Comparison of ENCODE assay signal across 18 cellular contexts in genomic region chr11:120771551-120772060, GRCh38.
DNase-seq lines count a peak whose midpoint lies in the region; ATAC-seq, FAIRE-seq and TF ChIP-seq lines count a peak whose summit lies in the region.
"Had no signal": no experiment of that assay in that cellular context is flagged by ENCODE, and none has a peak within 500 bp of the region (broad histone marks: within the 10 kb centered on the region; RNA-seq: fewer than 3 reads in every experiment).

No MANE protein-coding gene starts in this region.

- H3K27ac ChIP-seq in right atrium auricular region: no peak overlapping the region
- H3K27ac ChIP-seq in endodermal cell (ENCODE audit: low read depth, low read length): no peak overlapping the region
- no peak overlapping the region for H3K27ac ChIP-seq in HepG2 (ENCODE audit: extremely low read length, insufficient read depth, low read length)
- H3K27ac ChIP-seq: 22Rv1 had no signal

- TF ChIP-seq RAD21 in HepG2 (CRISPR knock-in tag; IDR thresholded peaks at IDR 0.05): no peak

- in situ Hi-C loops in HepG2 (cut with HindIII; ENCODE audit: extremely low pct_ligation_motif_present, low pct_unique_long_range_greater_than_20kb): no loop called here

- H3K36me3 ChIP-seq in right atrium auricular region (no peaks in the 10 kb centered on the region), endodermal cell (ENCODE audit: control insufficient read depth, insufficient read depth, low read length) (no peaks in the 10 kb centered on the region), HepG2 (replicated peaks in 1 of 2; ENCODE audit: control insufficient read depth in 1 of 2, insufficient read depth in 2 of 2, low read length in 2 of 2) (no peaks in the 10 kb centered on the region)

- DNase-seq in right atrium auricular region (ENCODE audit: low spot score) (peak; percentile 5), left ventricle myocardium superior (no peak), endodermal cell (peak; percentile 48), islet precursor cell (peak; percentile 19), GM19240 (ENCODE audit: insufficient read length, low spot score) (no peak), HepG2 (ENCODE audit: low spot score) (no peak)
- no peak for DNase-seq in stimulated activated CD4-positive, alpha-beta T cell treated with anti-CD3 and anti-CD28 coated beads, Interleukin-2, amount 100 ng/mL, for 24 hours
- DNase-seq: CD8-positive, alpha-beta T cell; COR-L47; DMS153; DMS79 treated with DMSO at 0.1 percent for 48 hours; EL had no signal

- no peak overlapping the region for H3K4me3 Mint-ChIP-seq in endodermal cell
- H3K4me3 Mint-ChIP-seq: CD14-positive monocyte; CD8-positive, alpha-beta T cell had no signal

- no peak overlapping the region for H3K27ac Mint-ChIP-seq in endodermal cell
- H3K27ac Mint-ChIP-seq: CD14-positive monocyte; CD8-positive, alpha-beta T cell had no signal

- no peak for ATAC-seq in left ventricle myocardium superior
- ATAC-seq in HepG2: no peak
- ATAC-seq: CD8-positive, alpha-beta T cell had no signal

- H3K9me3 ChIP-seq in right atrium auricular region (peaks cover 0 to 8% of the 10 kb centered on the region in 2 donors), endodermal cell (ENCODE audit: control insufficient read depth, low read length) (peaks cover 22% of the 10 kb centered on the region), HepG2 (ENCODE audit: low read length) (0 out of 2 replicates have a peak, but pooled peaks cover 7% of the 10 kb centered on the region)

- H3K27me3 ChIP-seq in right atrium auricular region (no peaks in the 10 kb centered on the region), endodermal cell (ENCODE audit: control insufficient read depth, insufficient read depth, low read length, poor library complexity, severe bottlenecking) (no peaks in the 10 kb centered on the region), HepG2 (ENCODE audit: control insufficient read depth in 1 of 2, insufficient read depth in 2 of 2, low read length in 2 of 2) (0 out of 5 replicates have a peak, but pooled peaks cover 0 to 7% of the 10 kb centered on the region in 2 experiments)

- CTCF ChIA-PET in HepG2 (lab: Yijun Ruan, JAX; ENCODE audit: low intra/inter-chr PET ratio, low total read pairs): no interaction called here

- intact Hi-C loops in left ventricle myocardium superior (cut with micrococcal nuclease): no loop called here
- intact Hi-C loops in HepG2 (cut with micrococcal nuclease; ENCODE audit: unreplicated experiment): no loop called here

- H3K9me3 Mint-ChIP-seq in endodermal cell: peaks cover 25% of the 10 kb centered on the region

- H3K4me1 ChIP-seq in right atrium auricular region (no peaks in the 10 kb centered on the region), endodermal cell (ENCODE audit: control insufficient read depth, insufficient read depth, low read length) (peaks cover 5% of the 10 kb centered on the region), HepG2 (ENCODE audit: insufficient read depth, low read length) (no peaks in the 10 kb centered on the region)

- no peak overlapping the region for H3K4me3 ChIP-seq in right atrium auricular region
- H3K4me3 ChIP-seq in endodermal cell (ENCODE audit: low read length): no peak overlapping the region
- H3K4me3 ChIP-seq in HepG2 (replicated peaks in 1 of 3; ENCODE audit: insufficient read depth in 1 of 3, low read depth in 2 of 3, low read length in 3 of 3): no peak overlapping the region

- no peak overlapping the region for H2AFZ ChIP-seq in HepG2 (ENCODE audit: low read length)

- H3K9ac ChIP-seq in endodermal cell (ENCODE audit: extremely low read depth, low read length, poor library complexity, severe bottlenecking) (no peak overlapping the region), HepG2 (ENCODE audit: insufficient read depth, low read depth, low read length) (no peak overlapping the region)

- BruUV-seq in HepG2 (replicated peaks; lab: Mats Ljungman, UMichigan): no TSS peak

- TF ChIP-seq EP300 in HepG2 (IDR thresholded peaks at IDR 0.05; ENCODE audit: low read depth in 2 of 2, low read length in 2 of 2) (no peak), HepG2 (CRISPR knock-in tag; IDR thresholded peaks at IDR 0.05; ENCODE audit: borderline replicate concordance) (no peak)

- no peaks in the 10 kb centered on the region for H3K79me2 ChIP-seq in HepG2 (ENCODE audit: insufficient read depth, low read length)

- H3K4me2 ChIP-seq in HepG2 (ENCODE audit: low read depth, low read length): no peak overlapping the region

- H3K27me3 Mint-ChIP-seq in endodermal cell (ENCODE audit: insufficient read depth): no peaks in the 10 kb centered on the region

- POLR2A ChIA-PET in HepG2 (lab: Yijun Ruan, JAX): no interaction called here

- no peak for FAIRE-seq in HepG2 (lab: Jason Lieb, UNC)
- FAIRE-seq: D721Med, G401.6, GM19239, H54 had no signal

- TF ChIP-seq CTCF in right atrium auricular region (IDR thresholded peaks at IDR 0.05): no peak
- no peak for TF ChIP-seq CTCF in endodermal cell (conservative IDR thresholded peaks at IDR 0.05)
- TF ChIP-seq CTCF in HepG2 (CRISPR knock-in tag; IDR thresholded peaks at IDR 0.05): no peak

- H3K4me1 Mint-ChIP-seq in endodermal cell: peaks cover 8% of the 10 kb centered on the region
- H3K4me1 Mint-ChIP-seq: CD14-positive monocyte had no signal

- TF ChIP-seq POLR2A in HepG2 (IDR thresholded peaks at IDR 0.05; ENCODE audit: insufficient read depth in 1 of 2, low read depth in 2 of 2, low read length in 2 of 2): no peak

- H3K36me3 Mint-ChIP-seq in endodermal cell (ENCODE audit: low read depth): no peaks in the 10 kb centered on the region
- H3K36me3 Mint-ChIP-seq: CD14-positive monocyte; CD8-positive, alpha-beta T cell had no signal

- no peaks in the 10 kb centered on the region for H4K20me1 ChIP-seq in HepG2 (ENCODE audit: insufficient read depth, low read length)

TF ChIP-seq in HepG2, 621 proteins besides CTCF, POLR2A, EP300 and RAD21 (continues in another document):
- no peak for TF ChIP-seq ZNF7 (CRISPR knock-in tag; IDR thresholded peaks at IDR 0.05)
- no peak for TF ChIP-seq ZNF264 (CRISPR knock-in tag; IDR thresholded peaks at IDR 0.05)
- no peak for TF ChIP-seq SUZ12 (IDR thresholded peaks at IDR 0.05; ENCODE audit: low read depth, low read length)
- no peak for TF ChIP-seq ZFAT (CRISPR knock-in tag; conservative IDR thresholded peaks at IDR 0.05)
- TF ChIP-seq ZNF687 (CRISPR knock-in tag; IDR thresholded peaks at IDR 0.05): no peak
- no peak for TF ChIP-seq ZNF446 (CRISPR knock-in tag; IDR thresholded peaks at IDR 0.05)

Comparison
In these comparisons a context has a peak if more than half of its experiments do, and no peak if none do; other contexts are left out.
1. DNase-seq: peak in right atrium auricular region (single experiment), endodermal cell (single experiment) and islet precursor cell (single experiment); none in left ventricle myocardium superior (single experiment), GM19240 (single experiment), HepG2 (single experiment) and stimulated activated CD4-positive, alpha-beta T cell treated with anti-CD3 and anti-CD28 coated beads, Interleukin-2, amount 100 ng/mL, for 24 hours (0 of 2).